1 cellular context compared by ENCODE assay signal in the genomic region with DNA sequence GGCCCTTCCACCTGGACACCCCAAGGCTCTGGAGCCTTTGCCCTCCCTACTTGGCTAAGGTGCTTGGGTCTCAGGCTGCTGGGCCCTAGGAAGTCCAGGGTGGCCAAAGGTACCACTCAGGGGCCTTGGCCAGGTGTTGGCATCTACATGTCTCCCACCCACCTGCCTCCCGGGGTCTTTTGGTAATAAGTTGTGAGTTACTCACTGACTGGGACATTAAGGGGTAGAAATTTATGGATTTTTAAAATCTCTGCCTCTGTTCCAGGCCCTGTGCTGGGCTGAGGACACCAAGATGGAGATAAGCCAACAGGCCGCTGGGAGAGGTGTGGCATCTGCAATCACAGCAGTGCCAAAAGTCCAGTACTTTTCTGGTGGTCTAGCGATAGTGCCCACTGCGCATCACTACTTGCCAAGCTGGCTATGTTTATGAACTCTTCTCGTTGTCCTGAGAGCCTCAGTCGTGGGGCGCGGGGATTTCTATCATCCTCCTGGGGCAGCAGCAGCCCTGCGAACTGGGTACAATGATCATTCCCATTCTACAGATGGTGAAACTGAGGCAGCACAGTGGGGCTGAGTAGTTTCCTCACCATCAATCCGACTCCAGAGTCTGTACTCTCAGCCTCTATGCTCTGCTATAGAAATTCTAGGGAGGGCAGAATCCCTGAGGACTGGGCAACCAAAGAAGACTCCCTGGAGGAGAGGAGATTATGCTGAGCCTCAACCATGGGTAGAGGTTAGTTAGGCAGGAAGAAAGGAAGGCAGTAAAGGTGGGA.
TF ChIP-seq lines count a peak whose summit lies in the region.

No MANE protein-coding gene starts in this region.

TF ChIP-seq in HepG2, 621 proteins besides CTCF, POLR2A, EP300 and RAD21:
- peak; percentile 32; the same call in 1 of the 2 replicates for TF ChIP-seq ZNF629 (CRISPR knock-in tag; conservative IDR thresholded peaks at IDR 0.05)
- TF ChIP-seq, protein P1, sequence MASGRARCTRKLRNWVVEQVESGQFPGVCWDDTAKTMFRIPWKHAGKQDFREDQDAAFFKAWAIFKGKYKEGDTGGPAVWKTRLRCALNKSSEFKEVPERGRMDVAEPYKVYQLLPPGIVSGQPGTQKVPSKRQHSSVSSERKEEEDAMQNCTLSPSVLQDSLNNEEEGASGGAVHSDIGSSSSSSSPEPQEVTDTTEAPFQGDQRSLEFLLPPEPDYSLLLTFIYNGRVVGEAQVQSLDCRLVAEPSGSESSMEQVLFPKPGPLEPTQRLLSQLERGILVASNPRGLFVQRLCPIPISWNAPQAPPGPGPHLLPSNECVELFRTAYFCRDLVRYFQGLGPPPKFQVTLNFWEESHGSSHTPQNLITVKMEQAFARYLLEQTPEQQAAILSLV (CRISPR knock-in tag; IDR thresholded peaks at IDR 0.05; ENCODE audit: borderline replicate concordance), result no peak
TF ChIP-seq in HepG2: peak in this region for 1.
